15 cellular contexts compared by ENCODE assay signal in genomic region chr2:38406597-38407110, GRCh38. TPM values are rescaled to one million over a fixed set of nuclear protein-coding genes. Genes with fewer than 3 reads are reported as not detected.
DNase-seq lines count a peak whose midpoint lies in the region; ATAC-seq and TF ChIP-seq lines count a peak whose summit lies in the region.
"Had no signal": no experiment of that assay in that cellular context is flagged by ENCODE, and none has a peak within 500 bp of the region (broad histone marks: within the 10 kb centered on the region; RNA-seq: fewer than 3 reads in every experiment).

No MANE protein-coding gene starts in this region.

- peak overlapping the region in 1 of 2 donors; percentile 62 for H3K27ac ChIP-seq in coronary artery
- H3K27ac ChIP-seq: 22Rv1, thoracic aorta had no signal

- peaks cover 5% of the 10 kb centered on the region for H3K36me3 Mint-ChIP-seq in nephron progenitor cell (ENCODE audit: low read depth)
- H3K36me3 Mint-ChIP-seq: IgD-negative memory B cell had no signal

- H3K4me1 Mint-ChIP-seq in nephron progenitor cell: peaks cover 16% of the 10 kb centered on the region

- no peak overlapping the region for H3K4me3 Mint-ChIP-seq in nephron progenitor cell
- H3K4me3 Mint-ChIP-seq: neural crest cell had no signal

- TF ChIP-seq CTCF in fibroblast of the aortic adventitia (IDR thresholded peaks at IDR 0.05; ENCODE audit: insufficient read depth, low read length) (no peak), nephron progenitor cell (IDR thresholded peaks at IDR 0.05) (no peak), coronary artery (IDR thresholded peaks at IDR 0.05) (no peak)

- peak overlapping the region; percentile 90 for H3K27ac Mint-ChIP-seq in nephron progenitor cell
- H3K27ac Mint-ChIP-seq: IgD-negative memory B cell had no signal

- H3K27me3 Mint-ChIP-seq in nephron progenitor cell (ENCODE audit: low read depth, poor library complexity): no peaks in the 10 kb centered on the region

- no peak for ATAC-seq in GM18517 (IDR thresholded peaks at IDR 0.05; ENCODE audit: unreplicated experiment)

- H3K4me3 ChIP-seq in fibroblast of the aortic adventitia (ENCODE audit: low read depth, low read length): no peak overlapping the region
- no peak overlapping the region for H3K4me3 ChIP-seq in coronary artery
- H3K4me3 ChIP-seq: thoracic aorta had no signal

- DNase-seq in NOMO-1 (lab: John Stamatoyannopoulos, UW; ENCODE audit: unreplicated experiment in 2 of 2): peak; percentile 26 to 71
- DNase-seq in NOMO-1 treated with dmso at 0.1 percent for 144 hours (lab: John Stamatoyannopoulos, UW; ENCODE audit: unreplicated experiment): no peak
- DNase-seq in fibroblast of the aortic adventitia (ENCODE audit: low read depth): peak; percentile 4
- no peak for DNase-seq in nephron progenitor cell
- DNase-seq in NK-92 treated with Interleukin-12 subunit alpha and Interleukin-12 subunit beta, amount 100 ng/mL, for 24 hours (lab: John Stamatoyannopoulos, UW): no peak
- DNase-seq in activated CD4-positive, alpha-beta T cell treated with anti-CD3 and anti-CD28 coated beads for 1 hour: no peak
- DNase-seq in coronary artery (ENCODE audit: low spot score): no peak
- DNase-seq: activated effector memory CD4-positive, alpha-beta T cell treated with Interleukin-2 at 50 U/mL for 16 hours; NCI-H2171; stimulated activated CD4-positive, alpha-beta T cell treated with anti-CD3 and anti-CD28 coated beads, Interleukin-2, amount 100 ng/mL, for 48 hours had no signal

- H3K9me3 Mint-ChIP-seq in nephron progenitor cell: peaks cover 36% of the 10 kb centered on the region
- H3K9me3 Mint-ChIP-seq: IgD-negative memory B cell had no signal

RNA-seq across cellular contexts. Expression of gene ATL2, which starts 29.6 kb away (rescaled TPM):
- 44.2 and 125 TPM in 2 replicates for total RNA-seq in fibroblast of the aortic adventitia (ENCODE audit: low replicate concordance)

Comparison
In these comparisons a context has a peak if more than half of its experiments do, and no peak if none do; other contexts are left out.
1. DNase-seq: peak in NOMO-1 (2 of 2) and fibroblast of the aortic adventitia (single experiment); none in NOMO-1 treated with dmso at 0.1 percent for 144 hours (single experiment), nephron progenitor cell (single experiment), NK-92 treated with Interleukin-12 subunit alpha and Interleukin-12 subunit beta, amount 100 ng/mL, for 24 hours (single experiment), activated CD4-positive, alpha-beta T cell treated with anti-CD3 and anti-CD28 coated beads for 1 hour (single experiment) and coronary artery (single experiment).